Comparison of ENCODE assay signal across 14 cellular contexts in genomic region chr17:82789051-82789592, GRCh38. TPM values are rescaled to one million over a fixed set of nuclear protein-coding genes. Genes with fewer than 3 reads are reported as not detected.
"Had no signal": no experiment of that assay in that cellular context is flagged by ENCODE, and none has a peak within 500 bp of the region (broad histone marks: within the 10 kb centered on the region; RNA-seq: fewer than 3 reads in every experiment).

No MANE protein-coding gene starts in this region.

- H3K27ac ChIP-seq: breast epithelium, upper lobe of right lung had no signal

- ATAC-seq: activated CD8-positive, alpha-beta memory T cell treated with anti-CD3 and anti-CD28 coated beads, Interleukin-2, amount 10 ng/mL, durations not matched to agents 7 days and 5 days; activated T-cell treated with anti-CD3 and anti-CD28 coated beads, Interleukin-2, amount 50 U/mL, for 4 hours; upper lobe of right lung had no signal

- H3K9me3 Mint-ChIP-seq: activated naive CD4-positive, alpha-beta T cell treated with anti-CD3 and anti-CD28 coated beads, Interleukin-2, amount 50 U/mL, for 72 hours; activated T-cell treated with anti-CD3 and anti-CD28 coated beads, Interleukin-2, amount 50 U/mL, for 4 hours; T-helper 2 cell treated with Interferon-gamma antibody and Interleukin-4, amounts not matched to agents 5 μg/mL and 100 μg/mL, for 36 hours had no signal

- DNase-seq: activated CD4-positive, alpha-beta T cell treated with anti-CD3 and anti-CD28 coated beads, Interleukin-2, amount 50 U/mL, for 48 hours; activated CD4-positive, CD25-positive, alpha-beta regulatory T cell treated with anti-CD3 and anti-CD28 coated beads, Interleukin-2, amount 50 U/mL, for 72 hours; activated CD8-positive, alpha-beta memory T cell treated with anti-CD3 and anti-CD28 coated beads, Interleukin-2, amount 10 ng/mL, durations not matched to agents 7 days and 5 days; activated effector memory CD4-positive, alpha-beta T cell treated with anti-CD3 and anti-CD28 coated beads, Interleukin-2, amount 50 U/mL, for 16 hours; activated T-cell treated with anti-CD3 and anti-CD28 coated beads, Interleukin-2, amount 50 U/mL, for 4 hours; kidney; SW 1271; upper lobe of right lung had no signal

- H3K9me3 ChIP-seq: breast epithelium, upper lobe of right lung had no signal

- H3K27me3 Mint-ChIP-seq: activated CD8-positive, alpha-beta memory T cell treated with anti-CD3 and anti-CD28 coated beads, Interleukin-2, amount 10 ng/mL, durations not matched to agents 7 days and 5 days had no signal

- H3K4me1 ChIP-seq: breast epithelium, upper lobe of right lung had no signal

- H3K4me1 Mint-ChIP-seq: activated CD8-positive, alpha-beta memory T cell treated with anti-CD3 and anti-CD28 coated beads, Interleukin-2, amount 10 ng/mL, durations not matched to agents 7 days and 5 days had no signal

- H3K4me3 ChIP-seq: breast epithelium, upper lobe of right lung had no signal

- H3K36me3 Mint-ChIP-seq: activated CD8-positive, alpha-beta memory T cell treated with anti-CD3 and anti-CD28 coated beads, Interleukin-2, amount 10 ng/mL, durations not matched to agents 7 days and 5 days; activated naive CD4-positive, alpha-beta T cell treated with anti-CD3 and anti-CD28 coated beads, Interleukin-2, amount 50 U/mL, for 72 hours had no signal

- H3K27me3 ChIP-seq: breast epithelium, upper lobe of right lung had no signal

- H3K4me3 Mint-ChIP-seq: activated CD8-positive, alpha-beta memory T cell treated with anti-CD3 and anti-CD28 coated beads, Interleukin-2, amount 10 ng/mL, durations not matched to agents 7 days and 5 days; activated T-cell treated with anti-CD3 and anti-CD28 coated beads, Interleukin-2, amount 50 U/mL, for 4 hours; T-helper 2 cell treated with Interferon-gamma antibody and Interleukin-4, amounts not matched to agents 5 μg/mL and 100 μg/mL, for 36 hours had no signal

- H3K36me3 ChIP-seq: breast epithelium had no signal

- H3K27ac Mint-ChIP-seq: activated CD8-positive, alpha-beta memory T cell treated with anti-CD3 and anti-CD28 coated beads, Interleukin-2, amount 10 ng/mL, durations not matched to agents 7 days and 5 days; T-helper 2 cell treated with Interferon-gamma antibody and Interleukin-4, amounts not matched to agents 5 μg/mL and 100 μg/mL, for 36 hours had no signal

RNA-seq across cellular contexts. Expression of gene ZNF750, which starts 50.7 kb away (rescaled TPM):
- total RNA-seq: activated CD8-positive, alpha-beta memory T cell treated with anti-CD3 and anti-CD28 coated beads, Interleukin-2, amount 10 ng/mL, durations not matched to agents 7 days and 5 days; activated naive CD4-positive, alpha-beta T cell treated with anti-CD3 and anti-CD28 coated beads, Interleukin-2, amount 50 U/mL, for 72 hours; activated T-cell treated with anti-CD3 and anti-CD28 coated beads, Interleukin-2, amount 50 U/mL, for 4 hours; myocyte; skeletal muscle tissue; temporal lobe had no signal
